Comparison of ENCODE assay signal across 12 cellular contexts in the genomic region with DNA sequence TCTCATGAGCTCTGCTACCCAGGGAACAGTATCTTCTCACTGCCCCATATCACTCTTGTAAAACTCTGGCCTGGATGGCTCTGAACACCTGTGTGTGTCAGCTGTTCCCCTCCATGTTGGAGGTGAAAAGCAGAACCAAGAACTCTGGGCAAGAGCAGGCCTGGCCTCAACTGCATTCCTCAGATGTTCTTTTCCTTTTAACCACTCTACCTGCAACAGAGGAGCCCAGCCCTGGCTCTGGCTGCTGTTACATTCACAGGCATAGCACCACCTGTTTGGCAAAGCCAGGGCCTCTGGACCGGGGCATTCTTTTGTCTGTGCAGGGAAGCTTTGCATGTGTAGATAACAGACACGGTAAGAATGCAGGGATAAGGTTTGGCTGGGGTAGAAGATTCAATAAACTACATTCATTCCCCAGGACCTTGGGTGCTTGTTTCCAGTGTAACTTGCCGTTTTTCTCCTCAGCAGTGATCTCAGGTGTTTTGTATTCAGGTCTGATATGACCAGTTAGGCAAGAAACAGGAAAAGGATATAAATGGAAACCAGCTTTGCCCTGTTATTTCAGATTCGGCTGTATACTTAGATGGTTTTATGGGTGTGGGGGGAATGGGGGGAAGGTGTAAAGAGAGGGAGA.
A peak's percentile ranks its signal among the peaks of the same experiment; 100 is the strongest.
DNase-seq lines count a peak whose midpoint lies in the region; ATAC-seq, FAIRE-seq and TF ChIP-seq lines count a peak whose summit lies in the region.
"Had no signal": no experiment of that assay in that cellular context is flagged by ENCODE, and none has a peak within 500 bp of the region (broad histone marks: within the 10 kb centered on the region; RNA-seq: fewer than 3 reads in every experiment).

No MANE protein-coding gene starts in this region.

- H3K4me1 ChIP-seq in small intestine (ENCODE audit: control insufficient read depth in 2 of 2, insufficient read depth in 1 of 2, low read depth in 1 of 2, low read length in 1 of 2) (peaks cover 21 to 26% of the 10 kb centered on the region in 2 donors), sigmoid colon (peaks cover 0 to 25% (median 10%) of the 10 kb centered on the region in 4 donors), ovary (ENCODE audit: insufficient read depth) (peaks cover 11% of the 10 kb centered on the region)

- POLR2A ChIA-PET in GM10248 (lab: Yijun Ruan, JAX): no interaction called here

- FAIRE-seq in small intestine (lab: Jason Lieb, UNC): no peak

- no peak overlapping the region for H3K4me3 ChIP-seq in small intestine (ENCODE audit: low read depth in 1 of 2, low read length in 2 of 2)
- H3K4me3 ChIP-seq in sigmoid colon: no peak overlapping the region
- no peak overlapping the region for H3K4me3 ChIP-seq in ovary
- H3K4me3 ChIP-seq: thoracic aorta had no signal

- H3K27me3 ChIP-seq in small intestine (ENCODE audit: control insufficient read depth in 2 of 2, insufficient read depth in 2 of 2, low read length in 2 of 2): no peaks in the 10 kb centered on the region
- no peaks in the 10 kb centered on the region for H3K27me3 ChIP-seq in sigmoid colon
- H3K27me3 ChIP-seq in ovary: no peaks in the 10 kb centered on the region

- TF ChIP-seq CTCF in VCaP (conservative IDR thresholded peaks at IDR 0.05): no peak
- TF ChIP-seq CTCF in sigmoid colon (IDR thresholded peaks at IDR 0.05): no peak
- TF ChIP-seq CTCF in ovary (IDR thresholded peaks at IDR 0.05): no peak
- no peak for TF ChIP-seq CTCF in GM10248 (IDR thresholded peaks at IDR 0.05; ENCODE audit: control extremely low read depth, extremely low read depth, low read depth, missing control alignments)

- H3K27ac ChIP-seq in VCaP: peak overlapping the region; percentile 72
- H3K27ac ChIP-seq in small intestine (ENCODE audit: low read depth in 1 of 2, low read length in 1 of 2): peak overlapping the region; percentile 62 to 66
- H3K27ac ChIP-seq in sigmoid colon: no peak overlapping the region
- H3K27ac ChIP-seq in ovary: no peak overlapping the region
- H3K27ac ChIP-seq: thoracic aorta had no signal

- ATAC-seq in GM19324 (IDR thresholded peaks at IDR 0.05; ENCODE audit: low FRiP score, unreplicated experiment) (peak; percentile 53), HG02870 (IDR thresholded peaks at IDR 0.05; ENCODE audit: unreplicated experiment) (peak; percentile 57)

- intact Hi-C loops in sigmoid colon (cut with DNase I) (no loop called here), ovary (cut with DNase I) (no loop called here)

- 17 to 42% (median 31%) methylated on average over 4 of the region's 4 CpGs for WGBS in small intestine, 3 donors
- 14 to 45% methylated on average over 4 of the region's 4 CpGs for WGBS in sigmoid colon, 2 donors
- 55 to 57% (median 56%) methylated on average over 4 of the region's 4 CpGs for WGBS in ovary, 3 donors

- H3K36me3 ChIP-seq in small intestine (ENCODE audit: control insufficient read depth in 2 of 2, insufficient read depth in 2 of 2, low read length in 2 of 2) (no peaks in the 10 kb centered on the region), sigmoid colon (no peaks in the 10 kb centered on the region), ovary (no peaks in the 10 kb centered on the region)
- H3K36me3 ChIP-seq: thoracic aorta had no signal

- TF ChIP-seq POLR2A in sigmoid colon (IDR thresholded peaks at IDR 0.05) (no peak), ovary (IDR thresholded peaks at IDR 0.05) (no peak)

- no peaks in the 10 kb centered on the region for H3K9me3 ChIP-seq in small intestine (ENCODE audit: control insufficient read depth, low read depth)
- H3K9me3 ChIP-seq in sigmoid colon: no peaks in the 10 kb centered on the region
- no peaks in the 10 kb centered on the region for H3K9me3 ChIP-seq in ovary
- H3K9me3 ChIP-seq: thoracic aorta had no signal

- TF ChIP-seq EP300 in sigmoid colon (IDR thresholded peaks at IDR 0.05) (no peak), ovary (IDR thresholded peaks at IDR 0.05) (no peak)

- CTCF ChIA-PET in GM10248 (lab: Yijun Ruan, JAX): interaction anchor here (1.1 to 2.2 kb wide), 7 partner anchors 11 to 30 kb away, joined by 3 to 10 read pairs (median 4); no protein-coding TSS in a partner anchor

- no peak for DNase-seq in small intestine
- no peak for DNase-seq in sigmoid colon
- no peak for DNase-seq in ovary
- no peak for DNase-seq in GM10248 (ENCODE audit: extremely low spot score)
- no peak for DNase-seq in NCI-H2107 treated with DMSO at 0.1 percent for 48 hours (lab: John Stamatoyannopoulos, UW; ENCODE audit: unreplicated experiment)
- DNase-seq: effector CD4-positive, alpha-beta T cell; EL; kidney glomerular epithelial cell had no signal

Comparison
In these comparisons a context has a peak if more than half of its experiments do, and no peak if none do; other contexts are left out.
1. H3K27ac ChIP-seq: peak in VCaP (single experiment) and small intestine (2 of 2); none in sigmoid colon (0 of 4) and ovary (0 of 2).